Comparison of ENCODE assay signal across 25 cellular contexts in the genomic region with DNA sequence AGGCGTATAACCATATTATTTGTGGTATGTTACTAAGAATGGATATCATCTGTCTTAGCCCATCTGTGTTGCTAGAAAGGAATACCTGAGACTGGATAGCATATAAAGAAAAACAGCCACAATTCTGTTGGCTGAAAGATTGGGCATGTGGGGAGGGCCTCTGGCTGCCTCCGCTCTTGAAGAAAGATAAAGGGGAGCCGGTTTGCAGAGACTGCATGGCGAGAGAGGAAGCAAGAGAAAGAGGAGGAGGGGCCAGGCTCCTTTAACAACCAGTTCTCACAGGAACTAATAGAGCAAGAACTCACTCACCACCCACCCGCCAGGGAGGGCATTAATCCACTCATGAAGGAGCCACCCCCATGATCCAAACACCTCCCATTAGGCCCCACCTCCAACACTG.
"Had no signal": no experiment of that assay in that cellular context is flagged by ENCODE, and none has a peak within 500 bp of the region (broad histone marks: within the 10 kb centered on the region; RNA-seq: fewer than 3 reads in every experiment).

No MANE protein-coding gene starts in this region.

- H3K4me3 Mint-ChIP-seq: activated CD4-positive, alpha-beta memory T cell treated with anti-CD3 and anti-CD28 coated beads, Interleukin-2, amount 10 ng/mL, durations not matched to agents 7 days and 5 days; activated CD4-positive, alpha-beta T cell treated with anti-CD3 and anti-CD28 coated beads for 36 hours; activated naive CD4-positive, alpha-beta T cell treated with anti-CD3 and anti-CD28 coated beads, Interleukin-2, amount 50 U/mL, for 24 hours; activated naive CD8-positive, alpha-beta T cell treated with anti-CD3 and anti-CD28 coated beads, Interleukin-2, amount 50 U/mL, for 24 hours; activated T-helper 17 cell treated with anti-CD3 and anti-CD28 coated beads, Interleukin-2, amount 50 U/mL, for 72 hours; central memory CD8-positive, alpha-beta T cell had no signal

- DNase-seq: activated CD4-positive, alpha-beta memory T cell treated with anti-CD3 and anti-CD28 coated beads, Interleukin-2, amount 10 ng/mL, durations not matched to agents 7 days and 5 days; activated CD4-positive, alpha-beta T cell treated with anti-CD3 and anti-CD28 coated beads for 36 hours; activated CD4-positive, alpha-beta T cell treated with anti-CD3 and anti-CD28 coated beads, Interleukin-2, amount 50 U/mL, for 1 hour; activated CD4-positive, CD25-positive, alpha-beta regulatory T cell; activated gamma-delta T cell treated with Interleukin-2 at 50 U/mL for 16 hours; activated naive CD8-positive, alpha-beta T cell treated with anti-CD3 and anti-CD28 coated beads, Interleukin-2, amount 50 U/mL, for 24 hours; activated T-cell treated with anti-CD3 and anti-CD28 coated beads for 4 hours; activated T-cell treated with anti-CD3 and anti-CD28 coated beads, Interleukin-2, amount 50 U/mL, for 48 hours; amniotic stem cell; body of pancreas; Kasumi-1; KBM-7; NCI-H1105 treated with DMSO at 0.1 percent for 48 hours; NCI-H1436 treated with DMSO at 0.1 percent for 48 hours; NCI-H187; NCI-H2081; NCI-H446; NCI-H524; SIG-M5; T-helper 2 cell; T1000 had no signal

- H3K4me1 Mint-ChIP-seq: activated CD4-positive, alpha-beta memory T cell treated with anti-CD3 and anti-CD28 coated beads, Interleukin-2, amount 10 ng/mL, durations not matched to agents 7 days and 5 days; activated CD4-positive, alpha-beta T cell treated with anti-CD3 and anti-CD28 coated beads for 36 hours; activated naive CD4-positive, alpha-beta T cell treated with anti-CD3 and anti-CD28 coated beads, Interleukin-2, amount 50 U/mL, for 24 hours; activated naive CD8-positive, alpha-beta T cell treated with anti-CD3 and anti-CD28 coated beads, Interleukin-2, amount 50 U/mL, for 24 hours; activated T-helper 17 cell treated with anti-CD3 and anti-CD28 coated beads, Interleukin-2, amount 50 U/mL, for 72 hours; central memory CD8-positive, alpha-beta T cell had no signal

- H3K36me3 ChIP-seq: ascending aorta had no signal

- H3K4me3 ChIP-seq: ascending aorta, body of pancreas had no signal

- H3K27ac Mint-ChIP-seq: activated CD4-positive, alpha-beta memory T cell treated with anti-CD3 and anti-CD28 coated beads, Interleukin-2, amount 10 ng/mL, durations not matched to agents 7 days and 5 days; activated CD4-positive, alpha-beta T cell treated with anti-CD3 and anti-CD28 coated beads for 36 hours; activated naive CD4-positive, alpha-beta T cell treated with anti-CD3 and anti-CD28 coated beads, Interleukin-2, amount 50 U/mL, for 24 hours; activated naive CD8-positive, alpha-beta T cell treated with anti-CD3 and anti-CD28 coated beads, Interleukin-2, amount 50 U/mL, for 24 hours; activated T-helper 17 cell treated with anti-CD3 and anti-CD28 coated beads, Interleukin-2, amount 50 U/mL, for 72 hours had no signal

- H3K9me3 ChIP-seq: ascending aorta, body of pancreas had no signal

- H3K27ac ChIP-seq: ascending aorta, body of pancreas had no signal

- H3K27me3 Mint-ChIP-seq: activated CD4-positive, alpha-beta T cell treated with anti-CD3 and anti-CD28 coated beads for 36 hours; activated naive CD4-positive, alpha-beta T cell treated with anti-CD3 and anti-CD28 coated beads, Interleukin-2, amount 50 U/mL, for 24 hours; activated naive CD8-positive, alpha-beta T cell treated with anti-CD3 and anti-CD28 coated beads, Interleukin-2, amount 50 U/mL, for 24 hours; activated T-helper 17 cell treated with anti-CD3 and anti-CD28 coated beads, Interleukin-2, amount 50 U/mL, for 72 hours; central memory CD8-positive, alpha-beta T cell had no signal

- H3K27me3 ChIP-seq: ascending aorta, body of pancreas had no signal

- H3K4me1 ChIP-seq: ascending aorta, body of pancreas had no signal

- ATAC-seq: activated CD4-positive, alpha-beta T cell treated with anti-CD3 and anti-CD28 coated beads for 36 hours; activated naive CD8-positive, alpha-beta T cell treated with anti-CD3 and anti-CD28 coated beads, Interleukin-2, amount 50 U/mL, for 24 hours; activated T-helper 17 cell treated with anti-CD3 and anti-CD28 coated beads, Interleukin-2, amount 50 U/mL, for 72 hours; body of pancreas had no signal

- H3K9me3 Mint-ChIP-seq: activated CD4-positive, alpha-beta memory T cell treated with anti-CD3 and anti-CD28 coated beads, Interleukin-2, amount 10 ng/mL, durations not matched to agents 7 days and 5 days; activated naive CD4-positive, alpha-beta T cell treated with anti-CD3 and anti-CD28 coated beads, Interleukin-2, amount 50 U/mL, for 24 hours; activated naive CD8-positive, alpha-beta T cell treated with anti-CD3 and anti-CD28 coated beads, Interleukin-2, amount 50 U/mL, for 24 hours; activated T-helper 17 cell treated with anti-CD3 and anti-CD28 coated beads, Interleukin-2, amount 50 U/mL, for 72 hours; central memory CD8-positive, alpha-beta T cell had no signal

- H3K36me3 Mint-ChIP-seq: activated naive CD4-positive, alpha-beta T cell treated with anti-CD3 and anti-CD28 coated beads, Interleukin-2, amount 50 U/mL, for 24 hours had no signal
